8 cellular contexts compared by ENCODE assay signal in the genomic region with DNA sequence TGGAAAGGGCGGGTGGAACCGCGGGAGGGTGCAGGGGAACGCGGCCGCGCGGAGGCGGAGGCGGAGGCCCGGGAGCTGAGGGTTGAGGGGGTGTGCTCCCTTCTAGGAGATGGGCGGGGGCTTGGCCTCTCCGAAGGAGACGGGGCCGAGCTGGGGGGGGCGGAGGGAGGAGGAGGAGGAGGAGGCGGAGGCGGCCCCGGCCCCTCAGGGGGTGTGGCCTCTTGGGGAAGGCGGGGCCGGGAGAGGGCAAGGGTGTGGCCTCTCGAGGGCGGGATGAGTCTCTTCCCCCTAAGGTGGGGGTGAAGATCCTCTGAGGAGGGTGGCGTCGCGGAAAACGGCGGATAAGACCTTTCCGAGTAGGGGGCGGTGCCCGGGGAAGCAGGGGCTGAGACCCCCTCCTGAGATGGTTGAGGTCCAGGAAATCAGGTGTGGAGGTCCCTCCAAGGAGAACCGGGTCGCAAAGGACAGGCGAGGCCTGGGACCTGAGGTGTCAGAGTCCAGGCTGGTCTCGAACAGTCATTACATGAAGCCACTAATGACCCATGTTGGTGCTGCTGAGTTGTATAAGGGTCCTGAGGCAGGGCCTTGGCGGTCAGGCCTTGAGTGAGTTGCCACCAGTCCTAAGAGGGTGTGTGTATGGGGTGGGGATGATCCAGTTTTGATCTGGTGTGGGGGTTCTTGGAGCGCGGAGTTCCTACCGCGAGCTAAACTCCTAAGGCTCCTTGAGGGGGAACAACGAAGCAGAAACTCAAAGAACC. TPM values are rescaled to one million over a fixed set of nuclear protein-coding genes. Genes with fewer than 3 reads are reported as not detected.
DNase-seq lines count a peak whose midpoint lies in the region; ATAC-seq and TF ChIP-seq lines count a peak whose summit lies in the region.

No MANE protein-coding gene starts in this region.

- H3K4me1 Mint-ChIP-seq in glutamatergic neuron (ENCODE audit: low read depth, unreplicated experiment), result peaks cover 7% of the 10 kb centered on the region
- H3K4me1 Mint-ChIP-seq in osteocyte (ENCODE audit: unreplicated experiment), result peaks cover 31% of the 10 kb centered on the region

- 9 to 19% methylated on average over 20 to 34 of the region's 41 CpGs for WGBS in thyroid gland, 2 donors

- TF ChIP-seq CTCF in glutamatergic neuron (IDR thresholded peaks at IDR 0.05; ENCODE audit: partially characterized antibody, unreplicated experiment) (no peak), osteocyte (IDR thresholded peaks at IDR 0.05) (no peak), thyroid gland (IDR thresholded peaks at IDR 0.05) (no peak)

- H3K4me3 Mint-ChIP-seq in glutamatergic neuron (ENCODE audit: unreplicated experiment) (peak overlapping the region; percentile 98), osteocyte (ENCODE audit: unreplicated experiment) (peak overlapping the region; percentile 100)

- peak overlapping the region; percentile 94 to 98 for H3K27ac Mint-ChIP-seq in activated naive CD4-positive, alpha-beta T cell treated with anti-CD3 and anti-CD28 coated beads, Interleukin-2, amount 50 U/mL, for 72 hours
- H3K27ac Mint-ChIP-seq in glutamatergic neuron (ENCODE audit: unreplicated experiment) (peak overlapping the region; percentile 100), osteocyte (ENCODE audit: unreplicated experiment) (peak overlapping the region; percentile 100)

- H3K4me1 ChIP-seq in thyroid gland, result peaks cover 18 to 25% of the 10 kb centered on the region in 2 donors

- H3K36me3 Mint-ChIP-seq in activated naive CD4-positive, alpha-beta T cell treated with anti-CD3 and anti-CD28 coated beads, Interleukin-2, amount 50 U/mL, for 72 hours, result peaks cover 11 to 14% of the 10 kb centered on the region in 2 donors
- H3K36me3 Mint-ChIP-seq in glutamatergic neuron (ENCODE audit: unreplicated experiment) (no peaks in the 10 kb centered on the region), osteocyte (ENCODE audit: unreplicated experiment) (peaks cover 3% of the 10 kb centered on the region)

- intact Hi-C loops in thyroid gland (cut with DNase I), result no loop called here

- no peaks in the 10 kb centered on the region for H3K27me3 ChIP-seq in thyroid gland

- H3K36me3 ChIP-seq in thyroid gland, result peaks cover 0 to 4% of the 10 kb centered on the region in 2 donors

- H3K4me3 ChIP-seq in Jurkat, Clone E6-1 (ENCODE audit: low read length), result peak overlapping the region; percentile 85
- H3K4me3 ChIP-seq in thyroid gland (replicated peaks in 1 of 3), result peak overlapping the region; percentile 72 to 86 (median 84)

- DNase-seq in DMS79 treated with DMSO at 0.1 percent for 48 hours (lab: John Stamatoyannopoulos, UW) (peak; percentile 19), glutamatergic neuron (peak; percentile 95), osteocyte (ENCODE audit: extremely low spot score, unreplicated experiment) (peak; percentile 92), thyroid gland (peak; percentile 87 to 90)
- peak; percentile 76 for DNase-seq in Jurkat, Clone E6-1 (ENCODE audit: low read depth, low spot score)
- peak; percentile 86 to 94 for DNase-seq in activated naive CD4-positive, alpha-beta T cell treated with anti-CD3 and anti-CD28 coated beads, Interleukin-2, amount 50 U/mL, for 72 hours (ENCODE audit: low spot score in 2 of 2)

- no peaks in the 10 kb centered on the region for H3K9me3 ChIP-seq in thyroid gland

- peak; percentile 42 for ATAC-seq in GM21576 (IDR thresholded peaks at IDR 0.05; ENCODE audit: unreplicated experiment)
- ATAC-seq in SK-N-SH treated with all-trans-retinoic acid at 6 μM for 48 hours, result peak; percentile 72
- ATAC-seq in activated naive CD4-positive, alpha-beta T cell treated with anti-CD3 and anti-CD28 coated beads, Interleukin-2, amount 50 U/mL, for 72 hours, result peak; percentile 53 to 71

- TF ChIP-seq POLR2A in thyroid gland (IDR thresholded peaks at IDR 0.05), result no peak

- H3K9me3 Mint-ChIP-seq in activated naive CD4-positive, alpha-beta T cell treated with anti-CD3 and anti-CD28 coated beads, Interleukin-2, amount 50 U/mL, for 72 hours, result no peaks in the 10 kb centered on the region
- H3K9me3 Mint-ChIP-seq in glutamatergic neuron (ENCODE audit: unreplicated experiment) (peaks cover 7% of the 10 kb centered on the region), osteocyte (ENCODE audit: unreplicated experiment) (no peaks in the 10 kb centered on the region)

- H3K27me3 Mint-ChIP-seq in glutamatergic neuron (ENCODE audit: unreplicated experiment) (peaks cover 3% of the 10 kb centered on the region), osteocyte (ENCODE audit: unreplicated experiment) (no peaks in the 10 kb centered on the region)

- peak overlapping the region; percentile 96 to 98 (median 96) for H3K27ac ChIP-seq in thyroid gland

TF ChIP-seq in SK-N-SH treated with all-trans-retinoic acid at 6 μM for 48 hours, 23 proteins besides CTCF, POLR2A, EP300 and RAD21 (continues in another document):
- no peak for TF ChIP-seq SNAI2 (CRISPR knock-in tag; IDR thresholded peaks at IDR 0.05)
- TF ChIP-seq, protein P1, sequence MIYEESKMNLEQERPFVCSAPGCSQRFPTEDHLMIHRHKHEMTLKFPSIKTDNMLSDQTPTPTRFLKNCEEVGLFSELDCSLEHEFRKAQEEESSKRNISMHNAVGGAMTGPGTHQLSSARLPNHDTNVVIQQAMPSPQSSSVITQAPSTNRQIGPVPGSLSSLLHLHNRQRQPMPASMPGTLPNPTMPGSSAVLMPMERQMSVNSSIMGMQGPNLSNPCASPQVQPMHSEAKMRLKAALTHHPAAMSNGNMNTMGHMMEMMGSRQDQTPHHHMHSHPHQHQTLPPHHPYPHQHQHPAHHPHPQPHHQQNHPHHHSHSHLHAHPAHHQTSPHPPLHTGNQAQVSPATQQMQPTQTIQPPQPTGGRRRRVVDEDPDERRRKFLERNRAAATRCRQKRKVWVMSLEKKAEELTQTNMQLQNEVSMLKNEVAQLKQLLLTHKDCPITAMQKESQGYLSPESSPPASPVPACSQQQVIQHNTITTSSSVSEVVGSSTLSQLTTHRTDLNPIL (CRISPR knock-in tag; IDR thresholded peaks at IDR 0.05; ENCODE audit: low read depth), result no peak
- no peak for TF ChIP-seq ZNF70 (CRISPR knock-in tag; IDR thresholded peaks at IDR 0.05)
- no peak for TF ChIP-seq ZC3H10 (CRISPR knock-in tag; IDR thresholded peaks at IDR 0.05)
- TF ChIP-seq, protein P2, sequence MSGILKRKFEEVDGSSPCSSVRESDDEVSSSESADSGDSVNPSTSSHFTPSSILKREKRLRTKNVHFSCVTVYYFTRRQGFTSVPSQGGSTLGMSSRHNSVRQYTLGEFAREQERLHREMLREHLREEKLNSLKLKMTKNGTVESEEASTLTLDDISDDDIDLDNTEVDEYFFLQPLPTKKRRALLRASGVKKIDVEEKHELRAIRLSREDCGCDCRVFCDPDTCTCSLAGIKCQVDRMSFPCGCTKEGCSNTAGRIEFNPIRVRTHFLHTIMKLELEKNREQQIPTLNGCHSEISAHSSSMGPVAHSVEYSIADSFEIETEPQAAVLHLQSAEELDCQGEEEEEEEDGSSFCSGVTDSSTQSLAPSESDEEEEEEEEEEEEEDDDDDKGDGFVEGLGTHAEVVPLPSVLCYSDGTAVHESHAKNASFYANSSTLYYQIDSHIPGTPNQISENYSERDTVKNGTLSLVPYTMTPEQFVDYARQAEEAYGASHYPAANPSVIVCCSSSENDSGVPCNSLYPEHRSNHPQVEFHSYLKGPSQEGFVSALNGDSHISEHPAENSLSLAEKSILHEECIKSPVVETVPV (CRISPR knock-in tag; IDR thresholded peaks at IDR 0.05), result no peak
- no peak for TF ChIP-seq PPARA (CRISPR knock-in tag; IDR thresholded peaks at IDR 0.05; ENCODE audit: borderline replicate concordance)

RNA-seq across cellular contexts. Expression of a gene that starts 0.8 kb away (rescaled TPM):
- 128 TPM for polyA plus RNA-seq in Jurkat, Clone E6-1 (2012; ENCODE audit: insufficient read depth, insufficient read length)
- total RNA-seq in activated naive CD4-positive, alpha-beta T cell treated with anti-CD3 and anti-CD28 coated beads, Interleukin-2, amount 50 U/mL, for 72 hours, result 100 to 1,000 TPM; 140 to 173 TPM
- total RNA-seq in glutamatergic neuron (ENCODE audit: unreplicated experiment), result 236 TPM
- 211 and 236 TPM in 2 replicates for total RNA-seq in osteocyte
- 100 to 1,000 TPM; 125 to 169 (median 149) TPM for total RNA-seq in thyroid gland

RNA-seq across cellular contexts. Expression of a gene that starts 10.4 kb away (rescaled TPM):
- polyA plus RNA-seq in Jurkat, Clone E6-1 (2012; ENCODE audit: insufficient read depth, insufficient read length), result 76.5 TPM
- 10 to 100 TPM; 22.9 to 27.1 TPM for total RNA-seq in activated naive CD4-positive, alpha-beta T cell treated with anti-CD3 and anti-CD28 coated beads, Interleukin-2, amount 50 U/mL, for 72 hours
- total RNA-seq in glutamatergic neuron (ENCODE audit: unreplicated experiment) (26.3 TPM), osteocyte (22.8 and 25.3 TPM in 2 replicates), thyroid gland (10 to 100 TPM; 43.1 to 91.4 (median 60.0) TPM)

RNA-seq across cellular contexts. Expression of a gene that starts 14.0 kb away (rescaled TPM):
- 219 TPM for polyA plus RNA-seq in Jurkat, Clone E6-1 (2012; ENCODE audit: insufficient read depth, insufficient read length)
- 10 to 100 TPM; 60.3 to 80.8 TPM for total RNA-seq in activated naive CD4-positive, alpha-beta T cell treated with anti-CD3 and anti-CD28 coated beads, Interleukin-2, amount 50 U/mL, for 72 hours
- 50.6 TPM for total RNA-seq in glutamatergic neuron (ENCODE audit: unreplicated experiment)
- 69.1 and 69.4 TPM in 2 replicates for total RNA-seq in osteocyte
- total RNA-seq in thyroid gland, result 100 to 1,000 TPM; 120 to 305 (median 146) TPM

RNA-seq across cellular contexts. Expression of a gene that starts 17.9 kb away (rescaled TPM):
- not detected for polyA plus RNA-seq in Jurkat, Clone E6-1 (2012; ENCODE audit: insufficient read depth, insufficient read length)
- total RNA-seq in activated naive CD4-positive, alpha-beta T cell treated with anti-CD3 and anti-CD28 coated beads, Interleukin-2, amount 50 U/mL, for 72 hours, result 10 to 100 TPM; 24.3 to 33.3 TPM
- total RNA-seq in glutamatergic neuron (ENCODE audit: unreplicated experiment) (18.4 TPM), osteocyte (31.3 and 35.6 TPM in 2 replicates), thyroid gland (100 to 1,000 TPM in 1 of 4 donors, 10 to 100 TPM in 3; 73.5 to 117 (median 95.0) TPM)

RNA-seq across cellular contexts. Expression of a gene that starts 21.2 kb away (rescaled TPM):
- polyA plus RNA-seq in Jurkat, Clone E6-1 (2012; ENCODE audit: insufficient read depth, insufficient read length), result 486 TPM
- total RNA-seq in activated naive CD4-positive, alpha-beta T cell treated with anti-CD3 and anti-CD28 coated beads, Interleukin-2, amount 50 U/mL, for 72 hours, result 100 to 1,000 TPM; 538 to 637 TPM
- total RNA-seq in glutamatergic neuron (ENCODE audit: unreplicated experiment), result 100 TPM
- total RNA-seq in osteocyte, result 202 and 203 TPM in 2 replicates
- total RNA-seq in thyroid gland, result 100 to 1,000 TPM in 3 of 4 donors, 10 to 100 TPM in 1; 92.9 to 159 (median 109) TPM

Comparison
In these comparisons a context has a peak if more than half of its experiments do, and no peak if none do; other contexts are left out.
1. Peak in every context shown above with its lines: DNase-seq, ATAC-seq, H3K4me3 ChIP-seq and H3K27ac ChIP-seq.
2. DNase-seq: peak in every context shown above with its lines; median percentile 95 in glutamatergic neuron; 92 in osteocyte; 90 in activated naive CD4-positive, alpha-beta T cell treated with anti-CD3 and anti-CD28 coated beads, Interleukin-2, amount 50 U/mL, for 72 hours; 88 in thyroid gland; 76 in Jurkat, Clone E6-1; 19 in DMS79 treated with DMSO at 0.1 percent for 48 hours.